Comparison of ENCODE assay signal across 18 cellular contexts in genomic region chr2:15782009-15782751, GRCh38.
A peak's percentile ranks its signal among the peaks of the same experiment; 100 is the strongest.
DNase-seq lines count a peak whose midpoint lies in the region; ATAC-seq and TF ChIP-seq lines count a peak whose summit lies in the region.
"Had no signal": no experiment of that assay in that cellular context is flagged by ENCODE, and none has a peak within 500 bp of the region (broad histone marks: within the 10 kb centered on the region; RNA-seq: fewer than 3 reads in every experiment).

No MANE protein-coding gene starts in this region.

- H3K4me1 Mint-ChIP-seq in Caco-2 (ENCODE audit: low read depth, unreplicated experiment) (peaks cover 45% of the 10 kb centered on the region), nephron progenitor cell (peaks cover 67% of the 10 kb centered on the region)
- H3K4me1 Mint-ChIP-seq: naive thymus-derived CD8-positive, alpha-beta T cell; WTC11 had no signal

- peak; percentile 92 to 95 for DNase-seq in Caco-2
- peak; percentile 1 for DNase-seq in MV-4-11 (lab: John Stamatoyannopoulos, UW)
- DNase-seq in caudate nucleus (lab: John Stamatoyannopoulos, UW): peak in 36 of 61 donors; percentile 7 to 86 (median 46)
- peak; percentile 31 for DNase-seq in nephron progenitor cell
- no peak for DNase-seq in KBM-7
- DNase-seq in AG08395 (ENCODE audit: low spot score): no peak
- DNase-seq: activated naive CD4-positive, alpha-beta T cell; body of pancreas; DMS153; Kasumi-1; naive thymus-derived CD8-positive, alpha-beta T cell; NCI-H69; Peyer's patch; psoas muscle had no signal

- H3K36me3 Mint-ChIP-seq in Caco-2 (ENCODE audit: insufficient read depth, unreplicated experiment): no peaks in the 10 kb centered on the region
- no peaks in the 10 kb centered on the region for H3K36me3 Mint-ChIP-seq in nephron progenitor cell (ENCODE audit: low read depth)
- H3K36me3 Mint-ChIP-seq: naive thymus-derived CD8-positive, alpha-beta T cell; WTC11 had no signal

- peaks cover 44% of the 10 kb centered on the region for H3K4me1 ChIP-seq in Caco-2
- H3K4me1 ChIP-seq: body of pancreas, Peyer's patch, psoas muscle had no signal

- peak overlapping the region; percentile 17 for H3K27ac Mint-ChIP-seq in Caco-2 (ENCODE audit: unreplicated experiment)
- H3K27ac Mint-ChIP-seq in nephron progenitor cell: peak overlapping the region; percentile 56
- H3K27ac Mint-ChIP-seq: naive thymus-derived CD8-positive, alpha-beta T cell; WTC11 had no signal

- H3K27me3 Mint-ChIP-seq in Caco-2 (ENCODE audit: insufficient read depth, unreplicated experiment) (no peaks in the 10 kb centered on the region), nephron progenitor cell (ENCODE audit: low read depth, poor library complexity) (peaks cover 13% of the 10 kb centered on the region)

- H3K36me3 ChIP-seq in Caco-2 (ENCODE audit: control insufficient read depth, insufficient read depth, low read length): no peaks in the 10 kb centered on the region
- H3K36me3 ChIP-seq: Peyer's patch had no signal

- TF ChIP-seq CTCF in Caco-2 (IDR thresholded peaks at IDR 0.05; ENCODE audit: insufficient read depth in 1 of 2, low read depth in 1 of 2, low read length in 1 of 2, severe bottlenecking in 1 of 2, unreplicated experiment in 1 of 2) (no peak), nephron progenitor cell (IDR thresholded peaks at IDR 0.05) (no peak)

- H3K27ac ChIP-seq in caudate nucleus (ENCODE audit: low read depth, low read length): no peak overlapping the region
- H3K27ac ChIP-seq: body of pancreas, HL-60, Peyer's patch, psoas muscle had no signal

- POLR2A ChIA-PET in Caco-2 (lab: Charles Lee): interaction anchor here (1.0 to 2.2 kb wide), 2 partner anchors 34 to 644 kb away, joined by 3 to 5 read pairs; no protein-coding TSS in a partner anchor

- no peaks in the 10 kb centered on the region for H3K9me3 Mint-ChIP-seq in Caco-2 (ENCODE audit: unreplicated experiment)
- H3K9me3 Mint-ChIP-seq in nephron progenitor cell: no peaks in the 10 kb centered on the region
- H3K9me3 Mint-ChIP-seq: naive thymus-derived CD8-positive, alpha-beta T cell; WTC11 had no signal

- CTCF ChIA-PET in Caco-2 (lab: Charles Lee): interaction anchor here (0.7 to 1.0 kb wide), 2 partner anchors 14 to 144 kb away, joined by 3 to 4 read pairs; no protein-coding TSS in a partner anchor

- no peak overlapping the region for H3K4me3 ChIP-seq in Caco-2 (ENCODE audit: low read depth, low read length)
- H3K4me3 ChIP-seq: body of pancreas, Peyer's patch, psoas muscle had no signal

- in situ Hi-C loops in KBM-7 (cut with MboI; ENCODE audit: low pct_unique_long_range_greater_than_20kb, low sequenced_read_pairs): no loop called here

- no TSS peak for BruUV-seq in Caco-2 (replicated peaks; lab: Mats Ljungman, UMichigan)

- no peaks in the 10 kb centered on the region for H3K27me3 ChIP-seq in Caco-2 (replicated peaks; ENCODE audit: control insufficient read depth, insufficient read depth, low read length)
- H3K27me3 ChIP-seq: body of pancreas, Peyer's patch had no signal

- intact Hi-C loops in Caco-2 (cut with micrococcal nuclease; ENCODE audit: unreplicated experiment): loop anchor here (1.0 to 10.0 kb wide), 12 partner anchors 16 to 725 kb away; partner anchors contain the start of gene MYCN

- H3K9me3 ChIP-seq in Caco-2: no peaks in the 10 kb centered on the region
- H3K9me3 ChIP-seq: body of pancreas, Peyer's patch, psoas muscle had no signal

- ATAC-seq in HG02678 (IDR thresholded peaks at IDR 0.05; ENCODE audit: unreplicated experiment) (no peak), GM21447 (IDR thresholded peaks at IDR 0.05; ENCODE audit: unreplicated experiment) (no peak)
- ATAC-seq: body of pancreas; naive thymus-derived CD8-positive, alpha-beta T cell; psoas muscle had no signal

- H3K4me3 Mint-ChIP-seq in Caco-2 (ENCODE audit: unreplicated experiment) (peak overlapping the region; percentile 31), nephron progenitor cell (peak overlapping the region; percentile 47)
- H3K4me3 Mint-ChIP-seq: naive thymus-derived CD8-positive, alpha-beta T cell; WTC11 had no signal

Comparison
In these comparisons a context has a peak if more than half of its experiments do, and no peak if none do; other contexts are left out.
1. DNase-seq: peak in Caco-2 (2 of 2), MV-4-11 (single experiment), caudate nucleus (36 of 61) and nephron progenitor cell (single experiment); none in KBM-7 (single experiment) and AG08395 (single experiment).